ENCODE assay signal across 2 cellular contexts in genomic region chr5:138596105-138596987, GRCh38.
TF ChIP-seq lines count a peak whose summit lies in the region.

No MANE protein-coding gene starts in this region.

TF ChIP-seq in HEK293, 187 proteins besides CTCF, POLR2A, EP300 and RAD21:
- TF ChIP-seq ZNF501 (tag by site-specific recombination; IDR thresholded peaks at IDR 0.05) (no peak), ZFHX2 (tag by site-specific recombination; conservative IDR thresholded peaks at IDR 0.05) (peak; percentile 81), EGR2 (tag by site-specific recombination; IDR thresholded peaks at IDR 0.05; ENCODE audit: low read depth) (peak; percentile 92)

TF ChIP-seq in H1, 55 proteins besides CTCF, POLR2A, EP300 and RAD21:
- no peak for TF ChIP-seq MAX (IDR thresholded peaks at IDR 0.05)
- TF ChIP-seq KDM5A (IDR thresholded peaks at IDR 0.05; ENCODE audit: low read length), result no peak
- TF ChIP-seq SP4 (IDR thresholded peaks at IDR 0.05; ENCODE audit: low read length), result no peak
- TF ChIP-seq SP1 (IDR thresholded peaks at IDR 0.05; ENCODE audit: low read depth, low read length), result no peak
- TF ChIP-seq BRCA1 (IDR thresholded peaks at IDR 0.05; ENCODE audit: low read depth, low read length), result no peak
- TF ChIP-seq CEBPB (IDR thresholded peaks at IDR 0.05; ENCODE audit: low read depth, low read length), result no peak
- no peak for TF ChIP-seq EGR1 (IDR thresholded peaks at IDR 0.05; ENCODE audit: borderline replicate concordance, low read depth, low read length)
- no peak for TF ChIP-seq CHD2 (IDR thresholded peaks at IDR 0.05; ENCODE audit: low read length)
- TF ChIP-seq POLR2AphosphoS5 (IDR thresholded peaks at IDR 0.05; ENCODE audit: low read depth, low read length), result no peak
- TF ChIP-seq HDAC2 (IDR thresholded peaks at IDR 0.05; ENCODE audit: borderline replicate concordance in 1 of 2, low read depth in 2 of 2, low read length in 2 of 2), result no peak
- no peak for TF ChIP-seq CBX8 (IDR thresholded peaks at IDR 0.05; ENCODE audit: borderline replicate concordance, low read depth, low read length)
- TF ChIP-seq SIRT6 (IDR thresholded peaks at IDR 0.05; ENCODE audit: low read length), result no peak
TF ChIP-seq in H1: peak in this region for 0.
